Comparison of ENCODE assay signal across 30 cellular contexts in genomic region chrX:50068893-50069292, GRCh38.
"Had no signal": no experiment of that assay in that cellular context is flagged by ENCODE, and none has a peak within 500 bp of the region (broad histone marks: within the 10 kb centered on the region; RNA-seq: fewer than 3 reads in every experiment).

No MANE protein-coding gene starts in this region.

- H3K4me3 ChIP-seq: body of pancreas, breast epithelium, cardiac muscle cell, colonic mucosa, heart left ventricle had no signal

- H3K4me1 Mint-ChIP-seq: activated T-helper 17 cell treated with anti-CD3 and anti-CD28 coated beads, Interleukin-2, amount 50 U/mL, for 72 hours; endodermal cell had no signal

- ATAC-seq: activated T-cell treated with anti-CD3 and anti-CD28 coated beads, Interleukin-2, amount 50 U/mL, for 4 hours; activated T-helper 17 cell treated with anti-CD3 and anti-CD28 coated beads, Interleukin-2, amount 50 U/mL, for 72 hours; body of pancreas; esophagus mucosa; heart left ventricle; WTC11 had no signal

- H3K4me3 Mint-ChIP-seq: activated CD8-positive, alpha-beta T cell treated with anti-CD3 and anti-CD28 coated beads for 36 hours; activated naive CD8-positive, alpha-beta T cell; activated T-cell treated with anti-CD3 and anti-CD28 coated beads, Interleukin-2, amount 50 U/mL, for 4 hours; activated T-helper 17 cell treated with anti-CD3 and anti-CD28 coated beads, Interleukin-2, amount 50 U/mL, for 72 hours; endodermal cell; WTC11 had no signal

- DNase-seq: activated CD4-positive, alpha-beta T cell treated with anti-CD3 and anti-CD28 coated beads for 1 hour; activated CD4-positive, alpha-beta T cell treated with anti-CD3 and anti-CD28 coated beads, Interleukin-2, amount 50 U/mL, for 1 hour; activated CD4-positive, alpha-beta T cell treated with anti-CD3 and anti-CD28 coated beads, Interleukin-2, amount 50 U/mL, for 48 hours; activated CD8-positive, alpha-beta memory T cell treated with anti-CD3 and anti-CD28 coated beads for 24 hours; activated effector memory CD4-positive, alpha-beta T cell treated with Interleukin-2 at 50 U/mL for 16 hours; activated gamma-delta T cell treated with Interleukin-2 at 50 U/mL for 16 hours; activated naive CD4-positive, alpha-beta T cell treated with anti-CD3 and anti-CD28 coated beads, Interleukin-2, amount 50 U/mL, for 16 hours; activated naive CD4-positive, alpha-beta T cell treated with Interleukin-2 at 50 U/mL for 16 hours; activated T-cell treated with anti-CD3 and anti-CD28 coated beads, Interleukin-2, amount 50 U/mL, for 4 hours; amniotic stem cell; anterior cingulate cortex; body of pancreas; central memory CD4-positive, alpha-beta T cell; cerebellar nuclear complex; colonic mucosa; effector CD8-positive, alpha-beta T cell; endodermal cell; foreskin fibroblast; glutamatergic neuron; heart left ventricle; T-helper 2 cell had no signal

- H3K27me3 ChIP-seq: body of pancreas, cardiac muscle cell, colonic mucosa had no signal

- H3K36me3 ChIP-seq: breast epithelium, cardiac muscle cell, colonic mucosa, heart left ventricle had no signal

- H3K27ac Mint-ChIP-seq: activated CD8-positive, alpha-beta T cell treated with anti-CD3 and anti-CD28 coated beads for 36 hours; activated naive CD8-positive, alpha-beta T cell; activated T-helper 17 cell treated with anti-CD3 and anti-CD28 coated beads, Interleukin-2, amount 50 U/mL, for 72 hours; endodermal cell; WTC11 had no signal

- H3K4me1 ChIP-seq: body of pancreas, breast epithelium, colonic mucosa, heart left ventricle had no signal

- H3K9me3 ChIP-seq: body of pancreas, colonic mucosa, heart left ventricle had no signal

- H3K9me3 Mint-ChIP-seq: activated CD8-positive, alpha-beta T cell treated with anti-CD3 and anti-CD28 coated beads for 36 hours; activated T-cell treated with anti-CD3 and anti-CD28 coated beads, Interleukin-2, amount 50 U/mL, for 4 hours; activated T-helper 17 cell treated with anti-CD3 and anti-CD28 coated beads, Interleukin-2, amount 50 U/mL, for 72 hours; WTC11 had no signal

- H3K27ac ChIP-seq: body of pancreas, breast epithelium, cardiac muscle cell, colonic mucosa, heart left ventricle, VCaP had no signal

- H3K27me3 Mint-ChIP-seq: activated CD8-positive, alpha-beta T cell treated with anti-CD3 and anti-CD28 coated beads for 36 hours; activated naive CD8-positive, alpha-beta T cell; activated T-helper 17 cell treated with anti-CD3 and anti-CD28 coated beads, Interleukin-2, amount 50 U/mL, for 72 hours had no signal

- FAIRE-seq: frontal cortex had no signal
